ENCODE assay signal across 11 cellular contexts in genomic region chr10:126459878-126460481, GRCh38.
DNase-seq lines count a peak whose midpoint lies in the region; ATAC-seq lines count a peak whose summit lies in the region.
"Had no signal": no experiment of that assay in that cellular context is flagged by ENCODE, and none has a peak within 500 bp of the region (broad histone marks: within the 10 kb centered on the region; RNA-seq: fewer than 3 reads in every experiment).

No MANE protein-coding gene starts in this region.

- H3K9me3 ChIP-seq in skeletal muscle satellite cell (replicated peaks; ENCODE audit: low read length), result no peaks in the 10 kb centered on the region

- no peaks in the 10 kb centered on the region for H3K27me3 ChIP-seq in skeletal muscle satellite cell (ENCODE audit: control insufficient read depth, insufficient read depth, low read length)

- H3K9ac ChIP-seq in skeletal muscle satellite cell (ENCODE audit: low read depth, low read length), result peak overlapping the region; percentile 60

- no peaks in the 10 kb centered on the region for H3K36me3 ChIP-seq in skeletal muscle satellite cell (ENCODE audit: insufficient read depth, low read length)

- ATAC-seq in esophagus mucosa (peak; percentile 99), GM19351 (IDR thresholded peaks at IDR 0.05; ENCODE audit: unreplicated experiment) (no peak), GM19328 (IDR thresholded peaks at IDR 0.05; ENCODE audit: unreplicated experiment) (no peak)

- DNase-seq in DMS153 (lab: John Stamatoyannopoulos, UW) (peak; percentile 73), DMS153 treated with DMSO at 0.1 percent for 48 hours (lab: John Stamatoyannopoulos, UW; ENCODE audit: unreplicated experiment) (no peak), NCI-H774 (lab: John Stamatoyannopoulos, UW) (peak; percentile 17), SK-N-DZ (ENCODE audit: low spot score) (no peak)
- DNase-seq: NCI-H1092; stimulated activated CD4-positive, alpha-beta T cell treated with anti-CD3 and anti-CD28 coated beads, Interleukin-1b, Interleukin-23, amount 100 ng/mL, for 48 hours; T-cell had no signal

- H3K4me2 ChIP-seq in skeletal muscle satellite cell (ENCODE audit: low read length), result peak overlapping the region; percentile 19

- H3K4me1 ChIP-seq in skeletal muscle satellite cell (ENCODE audit: control insufficient read depth, insufficient read depth, low read length), result peaks cover 31% of the 10 kb centered on the region

- peak overlapping the region; percentile 21 for H3K4me3 ChIP-seq in skeletal muscle satellite cell (ENCODE audit: low read length)

Comparison
In these comparisons a context has a peak if more than half of its experiments do, and no peak if none do; other contexts are left out.
1. DNase-seq: peak in DMS153 (single experiment) and NCI-H774 (single experiment); none in DMS153 treated with DMSO at 0.1 percent for 48 hours (single experiment) and SK-N-DZ (single experiment).